Comparison of ENCODE assay signal across 9 cellular contexts in genomic region chr2:36461039-36461681, GRCh38.
DNase-seq lines count a peak whose midpoint lies in the region; ATAC-seq and TF ChIP-seq lines count a peak whose summit lies in the region.
"Had no signal": no experiment of that assay in that cellular context is flagged by ENCODE, and none has a peak within 500 bp of the region (broad histone marks: within the 10 kb centered on the region; RNA-seq: fewer than 3 reads in every experiment).

No MANE protein-coding gene starts in this region.

- H3K27me3 ChIP-seq in subcutaneous abdominal adipose tissue (ENCODE audit: control insufficient read depth in 5 of 5, insufficient read depth in 4 of 5, low read length in 5 of 5) (no peaks in the 10 kb centered on the region), WERI-Rb-1 (ENCODE audit: insufficient read depth, low read depth, severe bottlenecking) (no peaks in the 10 kb centered on the region)

- POLR2A ChIA-PET in RWPE1 (lab: Yijun Ruan, JAX; ENCODE audit: low non-redundant PET) = no interaction called here

- H3K36me3 ChIP-seq in subcutaneous abdominal adipose tissue (ENCODE audit: control insufficient read depth in 5 of 5, insufficient read depth in 5 of 5, low read length in 5 of 5) = peaks cover 16 to 27% (median 19%) of the 10 kb centered on the region in 5 donors
- no peaks in the 10 kb centered on the region for H3K36me3 ChIP-seq in WERI-Rb-1

- DNase-seq in DMS53 treated with DMSO at 0.1 percent for 48 hours (lab: John Stamatoyannopoulos, UW; ENCODE audit: unreplicated experiment) = peak; percentile 9
- DNase-seq in RWPE1 (ENCODE audit: low spot score) = peak; percentile 66
- peak; percentile 93 for DNase-seq in glomerular endothelial cell (ENCODE audit: extremely low read depth, low read depth, low spot score)
- no peak for DNase-seq in WERI-Rb-1
- DNase-seq in GDM1 (lab: John Stamatoyannopoulos, UW) = no peak

- H3K4me3 ChIP-seq in subcutaneous abdominal adipose tissue (ENCODE audit: low read depth in 1 of 5, low read length in 5 of 5) (no peak overlapping the region), WERI-Rb-1 (ENCODE audit: low read depth, low read length) (no peak overlapping the region)
- H3K4me3 ChIP-seq: K562 had no signal

- CTCF ChIA-PET in RWPE1 (lab: Yijun Ruan, JAX) = interaction anchor here (0.6 to 1.6 kb wide), 3 partner anchors 55 to 91 kb away, joined by 3 read pairs; no protein-coding TSS in a partner anchor

- H3K27ac ChIP-seq in RWPE1 (peak overlapping the region; percentile 40; the same call in 1 of the 2 replicates), subcutaneous abdominal adipose tissue (ENCODE audit: low read depth, low read length) (peak overlapping the region; percentile 69), WERI-Rb-1 (no peak overlapping the region)

- H3K9ac ChIP-seq in subcutaneous abdominal adipose tissue (ENCODE audit: low read length in 5 of 5) = peak overlapping the region in 1 of 5 donors; percentile 50

- ATAC-seq in GM21825 (IDR thresholded peaks at IDR 0.05; ENCODE audit: unreplicated experiment) (peak; percentile 87), GM19023 (IDR thresholded peaks at IDR 0.05; ENCODE audit: unreplicated experiment) (no peak)
- ATAC-seq: K562 had no signal

- H3K9me3 ChIP-seq in subcutaneous abdominal adipose tissue (ENCODE audit: control insufficient read depth in 5 of 5, low read length in 5 of 5) (no peaks in the 10 kb centered on the region), WERI-Rb-1 (ENCODE audit: severe bottlenecking) (no peaks in the 10 kb centered on the region)

- TF ChIP-seq CTCF in RWPE1 (conservative IDR thresholded peaks at IDR 0.05; ENCODE audit: low read depth) (no peak), WERI-Rb-1 (IDR thresholded peaks at IDR 0.05; ENCODE audit: low read depth, low read length) (no peak)

- H3K4me1 ChIP-seq in subcutaneous abdominal adipose tissue (ENCODE audit: control insufficient read depth in 5 of 5, insufficient read depth in 5 of 5, low read length in 5 of 5) = peaks cover 8 to 59% (median 39%) of the 10 kb centered on the region in 5 donors

Comparison
In these comparisons a context has a peak if more than half of its experiments do, and no peak if none do; other contexts are left out.
1. DNase-seq: peak in DMS53 treated with DMSO at 0.1 percent for 48 hours (single experiment), RWPE1 (single experiment) and glomerular endothelial cell (single experiment); none in WERI-Rb-1 (single experiment) and GDM1 (single experiment).